In the genomic region with DNA sequence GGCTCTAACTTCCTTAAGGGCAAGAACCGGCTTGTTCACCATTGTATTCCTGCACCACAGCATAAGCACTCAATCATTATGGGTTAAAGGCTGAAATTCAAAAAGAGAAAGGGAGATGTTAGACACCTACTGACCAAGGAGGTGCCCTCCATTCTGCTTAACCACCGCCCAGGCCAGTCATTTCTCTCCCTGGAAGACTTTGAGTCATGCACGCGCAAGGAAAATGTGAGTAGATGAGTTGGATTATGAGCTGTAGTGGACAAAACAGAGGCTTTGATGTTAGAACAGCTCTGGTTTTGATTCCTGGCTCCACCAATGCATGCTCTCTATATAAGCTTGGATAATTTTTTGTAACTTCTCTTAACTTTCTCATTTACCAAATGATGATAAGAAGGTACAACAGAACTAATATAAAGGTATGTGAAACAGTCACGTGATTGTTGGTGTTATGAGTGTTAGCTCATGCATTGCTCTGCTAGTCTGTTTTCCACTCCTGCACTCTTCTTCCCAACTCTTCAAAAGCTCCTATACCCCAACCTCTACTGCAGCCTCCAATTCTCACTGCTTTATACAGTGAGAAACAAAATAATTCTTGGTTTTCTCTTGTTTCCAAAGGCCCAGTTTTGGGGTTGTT, we compare ENCODE assay signal across 2 cellular contexts.
TF ChIP-seq lines count a peak whose summit lies in the region.

No MANE protein-coding gene starts in this region.

TF ChIP-seq in HCT116, 20 proteins besides CTCF, POLR2A, EP300 and RAD21 (continued from another document):
- TF ChIP-seq JUND (IDR thresholded peaks at IDR 0.05) (0 out of 2 replicates have a peak, but pooled peaks have one; percentile 17), ZBTB33 (IDR thresholded peaks at IDR 0.05; ENCODE audit: extremely low read depth, insufficient replicate concordance, low read length) (no peak), FOSL1 (IDR thresholded peaks at IDR 0.05; ENCODE audit: low read depth) (peak; percentile 27; the same call in 1 of the 2 replicates)

TF ChIP-seq in GM12878, 131 proteins besides CTCF, POLR2A, EP300 and RAD21:
- no peak for TF ChIP-seq HSF1 (IDR thresholded peaks at IDR 0.05; ENCODE audit: low read depth, low read length)
- peak; percentile 23; the same call in 1 of the 2 replicates for TF ChIP-seq RAD51 (IDR thresholded peaks at IDR 0.05)
